In the genomic region with DNA sequence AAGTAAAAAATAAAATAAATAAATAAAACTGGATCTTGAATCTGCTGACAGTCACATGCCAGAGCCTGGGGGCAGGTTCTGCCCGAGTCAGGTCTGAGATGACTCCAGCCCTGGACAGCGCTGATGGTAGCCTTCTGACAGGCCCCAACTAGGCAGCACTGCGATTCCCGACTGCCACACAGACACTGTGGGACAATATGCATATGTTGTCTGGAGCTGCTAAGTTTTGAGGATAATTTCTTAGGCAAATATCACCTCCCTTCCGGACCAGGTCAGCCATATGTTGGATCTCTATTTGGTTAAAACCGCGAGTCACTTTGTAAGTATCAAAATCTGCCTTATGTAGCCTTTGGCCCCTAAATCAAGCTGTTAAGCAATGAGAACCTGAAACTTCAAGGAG, we compare ENCODE assay signal across 28 cellular contexts. TPM values are rescaled to one million over a fixed set of nuclear protein-coding genes. Genes with fewer than 3 reads are reported as not detected.
A peak's percentile ranks its signal among the peaks of the same experiment; 100 is the strongest.
DNase-seq lines count a peak whose midpoint lies in the region; ATAC-seq and TF ChIP-seq lines count a peak whose summit lies in the region.
"Had no signal": no experiment of that assay in that cellular context is flagged by ENCODE, and none has a peak within 500 bp of the region (broad histone marks: within the 10 kb centered on the region; RNA-seq: fewer than 3 reads in every experiment).

No MANE protein-coding gene starts in this region.

- H3K9me3 ChIP-seq in right atrium auricular region (no peaks in the 10 kb centered on the region), mucosa of descending colon (no peaks in the 10 kb centered on the region)
- H3K9me3 ChIP-seq: BE2C, BLaER1 had no signal

- intact Hi-C loops in Right ventricle myocardium inferior (cut with DNase I), result no loop called here
- intact Hi-C loops in left colon (cut with DNase I, micrococcal nuclease), result no loop called here
- intact Hi-C loops in mucosa of descending colon (cut with DNase I, micrococcal nuclease), result no loop called here
- intact Hi-C loops in sciatic nerve (cut with DNase I), result no loop called here

- TF ChIP-seq CTCF in right atrium auricular region (IDR thresholded peaks at IDR 0.05), result no peak
- TF ChIP-seq CTCF in mucosa of descending colon (IDR thresholded peaks at IDR 0.05), result no peak

- H3K4me3 ChIP-seq in right atrium auricular region (no peak overlapping the region), mucosa of descending colon (no peak overlapping the region)
- H3K4me3 ChIP-seq: BLaER1, GM12878 had no signal

- no peak overlapping the region for H3K27ac Mint-ChIP-seq in effector memory CD8-positive, alpha-beta T cell
- H3K27ac Mint-ChIP-seq: CD4-positive, alpha-beta memory T cell; CD4-positive, CD25-positive, alpha-beta regulatory T cell had no signal

- H3K27me3 ChIP-seq in right atrium auricular region, result no peaks in the 10 kb centered on the region
- H3K27me3 ChIP-seq: BE2C, BLaER1 had no signal

- DNase-seq in Right ventricle myocardium inferior (ENCODE audit: missing footprints) (peak; percentile 22), right atrium auricular region (ENCODE audit: low spot score) (no peak), left colon (no peak), mucosa of descending colon (no peak), sciatic nerve (ENCODE audit: low spot score) (peak; percentile 21), inferior parietal cortex (ENCODE audit: extremely low spot score) (no peak)
- no peak for DNase-seq in effector memory CD8-positive, alpha-beta T cell
- DNase-seq: 8988T; ACHN; BE2C; C1 segment of cervical spinal cord; CD4-positive, alpha-beta memory T cell; CD4-positive, CD25-positive, alpha-beta regulatory T cell; CD8-positive, alpha-beta memory T cell; COR-L47; DMS 273 treated with DMSO at 0.1 percent for 48 hours; DMS153; DMS53; DMS79; DND-41; EL; GDM1 had no signal

- H3K36me3 Mint-ChIP-seq in effector memory CD8-positive, alpha-beta T cell (ENCODE audit: insufficient read depth), result peaks cover 4% of the 10 kb centered on the region
- H3K36me3 Mint-ChIP-seq: CD14-positive monocyte; CD4-positive, alpha-beta memory T cell; CD4-positive, CD25-positive, alpha-beta regulatory T cell; CD8-positive, alpha-beta memory T cell had no signal

- H3K36me3 ChIP-seq in right atrium auricular region (no peaks in the 10 kb centered on the region), mucosa of descending colon (ENCODE audit: low read depth) (no peaks in the 10 kb centered on the region)
- H3K36me3 ChIP-seq: BE2C, BLaER1 had no signal

- H3K4me3 Mint-ChIP-seq in effector memory CD8-positive, alpha-beta T cell, result no peak overlapping the region
- H3K4me3 Mint-ChIP-seq: CD14-positive monocyte; CD4-positive, alpha-beta memory T cell; CD4-positive, CD25-positive, alpha-beta regulatory T cell; CD8-positive, alpha-beta memory T cell had no signal

- H3K27ac ChIP-seq in right atrium auricular region, result no peak overlapping the region
- H3K27ac ChIP-seq: BLaER1 had no signal

- H3K27me3 Mint-ChIP-seq in effector memory CD8-positive, alpha-beta T cell, result peaks cover 74 to 95% of the 10 kb centered on the region in 2 donors

- ATAC-seq in Right ventricle myocardium inferior, result no peak
- peak; percentile 60 for ATAC-seq in left colon
- peak; percentile 66 for ATAC-seq in mucosa of descending colon
- ATAC-seq in sciatic nerve, result no peak
- ATAC-seq in effector memory CD8-positive, alpha-beta T cell (replicated peaks), result no peak
- no peak for ATAC-seq in HG02798 (IDR thresholded peaks at IDR 0.05; ENCODE audit: poor library complexity, unreplicated experiment)
- ATAC-seq: GM12878 had no signal

- no peaks in the 10 kb centered on the region for H3K9me3 Mint-ChIP-seq in effector memory CD8-positive, alpha-beta T cell
- H3K9me3 Mint-ChIP-seq: CD4-positive, alpha-beta memory T cell; CD8-positive, alpha-beta memory T cell had no signal

- no peaks in the 10 kb centered on the region for H3K4me1 ChIP-seq in right atrium auricular region
- H3K4me1 ChIP-seq in mucosa of descending colon (ENCODE audit: low read depth), result no peaks in the 10 kb centered on the region
- H3K4me1 ChIP-seq: BE2C, BLaER1 had no signal

- peaks cover 0 to 7% of the 10 kb centered on the region in 2 donors for H3K4me1 Mint-ChIP-seq in effector memory CD8-positive, alpha-beta T cell (ENCODE audit: low read depth in 2 of 2)
- H3K4me1 Mint-ChIP-seq: CD14-positive monocyte had no signal

RNA-seq across cellular contexts. Expression of a gene that starts 20.8 kb away (rescaled TPM):
- total RNA-seq in Right ventricle myocardium inferior (0.38 TPM), right atrium auricular region (not detected), left colon (under 1 TPM in 1 of 2 donors, not detected in 1; 0.31 TPM), mucosa of descending colon (under 1 TPM in 2 of 3 donors, not detected in 1; 0.39 to 0.76 TPM), sciatic nerve (1.2 TPM)
- total RNA-seq: Daoy, G401, GM12878 had no signal

RNA-seq across cellular contexts. Expression of a gene that starts 30.8 kb away (rescaled TPM):
- total RNA-seq in Right ventricle myocardium inferior (7.7 TPM), right atrium auricular region (1 to 10 TPM; 5.5 to 9.8 TPM), left colon (10 to 100 TPM; 34.8 to 36.5 TPM), mucosa of descending colon (10 to 100 TPM; 32.1 to 40.4 (median 35.0) TPM), sciatic nerve (18.1 TPM)

RNA-seq across cellular contexts. Expression of a gene that starts 49.8 kb away (rescaled TPM):
- total RNA-seq in Right ventricle myocardium inferior, result 85.4 TPM
- 10 to 100 TPM; 35.3 to 35.6 TPM for total RNA-seq in right atrium auricular region
- 10 to 100 TPM; 79.0 to 84.5 TPM for total RNA-seq in left colon
- total RNA-seq in mucosa of descending colon, result 10 to 100 TPM; 67.7 to 84.0 (median 68.4) TPM
- total RNA-seq in sciatic nerve, result 96.3 TPM

Comparison
In these comparisons a context has a peak if more than half of its experiments do, and no peak if none do; other contexts are left out.
1. DNase-seq: peak in Right ventricle myocardium inferior (single experiment) and sciatic nerve (single experiment); none in right atrium auricular region (single experiment), left colon (0 of 2), mucosa of descending colon (0 of 3), effector memory CD8-positive, alpha-beta T cell (0 of 3) and inferior parietal cortex (single experiment).
2. ATAC-seq: peak in left colon (single experiment) and mucosa of descending colon (single experiment); none in Right ventricle myocardium inferior (single experiment), sciatic nerve (single experiment), effector memory CD8-positive, alpha-beta T cell (single experiment) and HG02798 (single experiment).